ENCODE assay signal across 24 cellular contexts in genomic region chr4:648579-649292, GRCh38. TPM values are rescaled to one million over a fixed set of nuclear protein-coding genes. Genes with fewer than 3 reads are reported as not detected.
A peak's percentile ranks its signal among the peaks of the same experiment; 100 is the strongest.
DNase-seq lines count a peak whose midpoint lies in the region; ATAC-seq and TF ChIP-seq lines count a peak whose summit lies in the region.
"Had no signal": no experiment of that assay in that cellular context is flagged by ENCODE, and none has a peak within 500 bp of the region (broad histone marks: within the 10 kb centered on the region; RNA-seq: fewer than 3 reads in every experiment).

No MANE protein-coding gene starts in this region.

- no peak overlapping the region for H3K27ac ChIP-seq in left ventricle myocardium inferior (replicated peaks)
- no peak overlapping the region for H3K27ac ChIP-seq in mesendoderm (ENCODE audit: low read depth, low read length)
- H3K27ac ChIP-seq: KMS-11, SK-N-MC, skin epidermis, uterus had no signal

- H4K5ac ChIP-seq in mesendoderm (ENCODE audit: low read length) = no peak overlapping the region

- DNase-seq in left ventricle myocardium superior (peak; percentile 15), left ventricle myocardium inferior (no peak), WTC11 (ENCODE audit: low spot score) (no peak), mesendoderm (peak; percentile 22), SK-N-DZ (ENCODE audit: low spot score) (no peak)
- DNase-seq in activated CD8-positive, alpha-beta memory T cell treated with anti-CD3 and anti-CD28 coated beads for 24 hours = no peak
- no peak for DNase-seq in stimulated activated CD4-positive, alpha-beta T cell treated with anti-CD3 and anti-CD28 coated beads, Interleukin-4, amount 100 ng/mL, for 1 hour
- DNase-seq: activated naive CD8-positive, alpha-beta T cell treated with anti-CD3 and anti-CD28 coated beads for 36 hours; CD4-positive, alpha-beta T cell; DMS153; HFFc6; mammary epithelial cell; naive thymus-derived CD4-positive, alpha-beta T cell; NCI-H2029 treated with DMSO at 0.1 percent for 48 hours; NCI-H69; stimulated activated CD4-positive, alpha-beta T cell treated with anti-CD3 and anti-CD28 coated beads, Interleukin-2, amount 100 ng/mL, for 48 hours; uterus had no signal

- no peak overlapping the region for H3K18ac ChIP-seq in mesendoderm (ENCODE audit: low read length)

- intact Hi-C loops in left ventricle myocardium superior (cut with micrococcal nuclease) = no loop called here
- intact Hi-C loops in left ventricle myocardium inferior (cut with micrococcal nuclease) = no loop called here

- peaks cover 3% of the 10 kb centered on the region; the same call in 1 of the 2 replicates for H3K27me3 Mint-ChIP-seq in WTC11 (ENCODE audit: low read depth)

- CTCF ChIA-PET in WTC11 (lab: Charles Lee) = interaction anchor here (1.1 to 2.3 kb wide), 3 partner anchors 25 to 46 kb away, joined by 3 to 9 read pairs (median 9); partner anchors contain the start of genes ATP5ME and MYL5

- no peak overlapping the region for H2BK5ac ChIP-seq in mesendoderm (ENCODE audit: low read length)

- no peak overlapping the region for H3K56ac ChIP-seq in mesendoderm (ENCODE audit: low read length)

- no peak overlapping the region for H2BK120ac ChIP-seq in mesendoderm (ENCODE audit: low read depth, low read length)

- H3K9ac ChIP-seq in mesendoderm (ENCODE audit: low read length) = no peak overlapping the region
- H3K9ac ChIP-seq: KMS-11 had no signal

- H3K9me3 ChIP-seq in left ventricle myocardium inferior (replicated peaks) = peaks cover 2% of the 10 kb centered on the region
- H3K9me3 ChIP-seq: uterus had no signal

- no peak overlapping the region for H3K4me3 Mint-ChIP-seq in WTC11
- H3K4me3 Mint-ChIP-seq: activated naive CD8-positive, alpha-beta T cell treated with anti-CD3 and anti-CD28 coated beads for 36 hours; activated T-helper 1 cell treated with anti-CD3 and anti-CD28 coated beads, Interleukin-12 subunit alpha, Interleukin-12 subunit beta, Interleukin-2, Interleukin-4 antibody, amounts not matched to agents 30 ng/mL and 10 ng/mL and 1 ng/mL, durations not matched to agents 14 hours and 24 hours and 36 hours; CD4-positive, alpha-beta T cell; HFFc6; naive thymus-derived CD4-positive, alpha-beta T cell had no signal

- TF ChIP-seq CTCF in left ventricle myocardium inferior (IDR thresholded peaks at IDR 0.05; ENCODE audit: borderline replicate concordance) (no peak), WTC11 (IDR thresholded peaks at IDR 0.05) (no peak)

- H3K4me3 ChIP-seq in left ventricle myocardium inferior (no peak overlapping the region), mesendoderm (ENCODE audit: low read length) (no peak overlapping the region)
- H3K4me3 ChIP-seq: SK-N-MC, skin epidermis, uterus had no signal

- H3K23ac ChIP-seq in mesendoderm (ENCODE audit: low read length) = no peak overlapping the region

- H2BK15ac ChIP-seq in mesendoderm (replicated peaks; ENCODE audit: low read depth) = no peak overlapping the region

- no peaks in the 10 kb centered on the region for H3K79me2 ChIP-seq in mesendoderm (ENCODE audit: control insufficient read depth, insufficient read depth, low read length)

- H3K36me3 Mint-ChIP-seq in WTC11 = no peaks in the 10 kb centered on the region
- H3K36me3 Mint-ChIP-seq: activated naive CD8-positive, alpha-beta T cell treated with anti-CD3 and anti-CD28 coated beads for 36 hours; naive thymus-derived CD4-positive, alpha-beta T cell had no signal

- H3K4me1 Mint-ChIP-seq in WTC11 = 0 out of 2 replicates have a peak, but pooled peaks cover 4% of the 10 kb centered on the region

- POLR2A ChIA-PET in WTC11 (lab: Charles Lee) = no interaction called here

- H3K4me1 ChIP-seq in left ventricle myocardium inferior = peaks cover 4% of the 10 kb centered on the region
- H3K4me1 ChIP-seq in mesendoderm (ENCODE audit: control insufficient read depth, low read depth, low read length) = no peaks in the 10 kb centered on the region
- H3K4me1 ChIP-seq: uterus had no signal

- no peak overlapping the region for H3K4ac ChIP-seq in mesendoderm (ENCODE audit: low read depth, low read length)

- no CpG with 5 or more reads among the region's 28 CpGs for WGBS in mesendoderm (ENCODE audit: extremely low coverage, insufficient coverage, low lambda C conversion rate)

- no peaks in the 10 kb centered on the region for H3K9me3 Mint-ChIP-seq in WTC11
- H3K9me3 Mint-ChIP-seq: activated naive CD8-positive, alpha-beta T cell treated with anti-CD3 and anti-CD28 coated beads for 36 hours; CD4-positive, alpha-beta T cell had no signal

- ATAC-seq in left ventricle myocardium superior = no peak
- peak; percentile 54 for ATAC-seq in WTC11
- no peak for ATAC-seq in HG03280 (IDR thresholded peaks at IDR 0.05; ENCODE audit: unreplicated experiment)
- ATAC-seq: activated CD4-positive, CD25-positive, alpha-beta regulatory T cell treated with anti-CD3 and anti-CD28 coated beads, Interleukin-2, amount 50 U/mL, for 24 hours; naive thymus-derived CD4-positive, alpha-beta T cell had no signal

- no peak overlapping the region for H3K4me2 ChIP-seq in mesendoderm (ENCODE audit: low read length)
- H3K4me2 ChIP-seq: KMS-11 had no signal

- H3K27me3 ChIP-seq in left ventricle myocardium inferior (ENCODE audit: low read depth) (peaks cover 86% of the 10 kb centered on the region), mesendoderm (ENCODE audit: insufficient read depth, low read length, poor library complexity) (no peaks in the 10 kb centered on the region)
- H3K27me3 ChIP-seq: uterus had no signal

- no peak overlapping the region for H2AK5ac ChIP-seq in mesendoderm (ENCODE audit: low read length)

- H3K27ac Mint-ChIP-seq in WTC11 = no peak overlapping the region
- H3K27ac Mint-ChIP-seq: activated naive CD8-positive, alpha-beta T cell treated with anti-CD3 and anti-CD28 coated beads for 36 hours; activated T-helper 1 cell treated with anti-CD3 and anti-CD28 coated beads, Interleukin-12 subunit alpha, Interleukin-12 subunit beta, Interleukin-2, Interleukin-4 antibody, amounts not matched to agents 30 ng/mL and 10 ng/mL and 1 ng/mL, durations not matched to agents 14 hours and 24 hours and 36 hours; CD4-positive, alpha-beta T cell; HFFc6; naive thymus-derived CD4-positive, alpha-beta T cell had no signal

- H3K36me3 ChIP-seq in left ventricle myocardium inferior (no peaks in the 10 kb centered on the region), mesendoderm (ENCODE audit: control insufficient read depth, insufficient read depth, low read length) (no peaks in the 10 kb centered on the region)
- H3K36me3 ChIP-seq: uterus had no signal

- H4K8ac ChIP-seq in mesendoderm (ENCODE audit: low read depth, low read length) = no peak overlapping the region

- no peaks in the 10 kb centered on the region for H3K79me1 ChIP-seq in mesendoderm (ENCODE audit: low read length)

TF ChIP-seq in WTC11, 78 proteins besides CTCF, POLR2A, EP300 and RAD21 (continues in another document):
- no peak for TF ChIP-seq ZNF138 (CRISPR knock-in tag; conservative IDR thresholded peaks at IDR 0.05)
- TF ChIP-seq, protein P1, sequence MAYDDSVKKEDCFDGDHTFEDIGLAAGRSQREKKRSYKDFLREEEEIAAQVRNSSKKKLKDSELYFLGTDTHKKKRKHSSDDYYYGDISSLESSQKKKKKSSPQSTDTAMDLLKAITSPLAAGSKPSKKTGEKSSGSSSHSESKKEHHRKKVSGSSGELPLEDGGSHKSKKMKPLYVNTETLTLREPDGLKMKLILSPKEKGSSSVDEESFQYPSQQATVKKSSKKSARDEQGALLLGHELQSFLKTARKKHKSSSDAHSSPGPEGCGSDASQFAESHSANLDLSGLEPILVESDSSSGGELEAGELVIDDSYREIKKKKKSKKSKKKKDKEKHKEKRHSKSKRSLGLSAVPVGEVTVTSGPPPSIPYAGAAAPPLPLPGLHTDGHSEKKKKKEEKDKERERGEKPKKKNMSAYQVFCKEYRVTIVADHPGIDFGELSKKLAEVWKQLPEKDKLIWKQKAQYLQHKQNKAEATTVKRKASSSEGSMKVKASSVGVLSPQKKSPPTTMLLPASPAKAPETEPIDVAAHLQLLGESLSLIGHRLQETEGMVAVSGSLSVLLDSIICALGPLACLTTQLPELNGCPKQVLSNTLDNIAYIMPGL (CRISPR knock-in tag; IDR thresholded peaks at IDR 0.05) = no peak

RNA-seq across cellular contexts. Expression of gene PDE6B, which starts 23.4 kb away (rescaled TPM):
- total RNA-seq in left ventricle myocardium superior = 2.1 TPM
- 2.7 TPM for total RNA-seq in left ventricle myocardium inferior
- 7.1 to 13.1 TPM (median 13.0 TPM) in 3 replicates for total RNA-seq in WTC11 (2021)
- 0.93 TPM for polyA plus RNA-seq in mesendoderm (2013, experiment 1 of 2)
- 1.2 TPM for polyA plus RNA-seq in mesendoderm (2013, experiment 2 of 2)
- polyA plus RNA-seq in SK-N-DZ (2014; cell fraction: cytosol; rRNA removed) = 3.5 and 7.5 TPM in 2 replicates
- 1.8 and 9.4 TPM in 2 replicates for polyA plus RNA-seq in SK-N-DZ (2014; cell fraction: nucleus; rRNA removed)
- total RNA-seq: HFFc6 had no signal
- polyA plus RNA-seq: mammary epithelial cell had no signal

RNA-seq across cellular contexts. Expression of gene ATP5ME, which starts 25.3 kb away (rescaled TPM):
- total RNA-seq in left ventricle myocardium superior (1,128 TPM), left ventricle myocardium inferior (914 TPM), WTC11 (2021) (458 to 478 TPM (median 468 TPM) in 3 replicates)
- 1,265 TPM for polyA plus RNA-seq in mesendoderm (2013, experiment 1 of 2)
- polyA plus RNA-seq in mesendoderm (2013, experiment 2 of 2) = 1,279 TPM
- 121 and 140 TPM in 2 replicates for polyA plus RNA-seq in SK-N-DZ (2014; cell fraction: cytosol; rRNA removed)
- 74.1 and 256 TPM in 2 replicates for polyA plus RNA-seq in SK-N-DZ (2014; cell fraction: nucleus; rRNA removed)

RNA-seq across cellular contexts. Expression of gene MYL5, which starts 25.6 kb away (rescaled TPM):
- total RNA-seq in left ventricle myocardium superior = 2.7 TPM
- total RNA-seq in left ventricle myocardium inferior = 4.5 TPM
- total RNA-seq in WTC11 (2021) = 12.1 to 22.2 TPM (median 14.8 TPM) in 3 replicates
- polyA plus RNA-seq in mesendoderm (2013, experiment 1 of 2) = 4.5 TPM
- 4.6 TPM for polyA plus RNA-seq in mesendoderm (2013, experiment 2 of 2)
- 1.8 and 2.4 TPM in 2 replicates for polyA plus RNA-seq in SK-N-DZ (2014; cell fraction: cytosol; rRNA removed)
- 3.8 and 11.8 TPM in 2 replicates for polyA plus RNA-seq in SK-N-DZ (2014; cell fraction: nucleus; rRNA removed)

RNA-seq across cellular contexts. Expression of gene SLC49A3, which starts 40.2 kb away (rescaled TPM):
- total RNA-seq in left ventricle myocardium superior (12.6 TPM), left ventricle myocardium inferior (12.0 TPM), WTC11 (2021) (5.8 to 6.8 TPM (median 6.7 TPM) in 3 replicates)
- 0.91 TPM for polyA plus RNA-seq in mesendoderm (2013, experiment 1 of 2)
- polyA plus RNA-seq in mesendoderm (2013, experiment 2 of 2) = 0.84 TPM
- not detected in 2 replicates for polyA plus RNA-seq in SK-N-DZ (2014; cell fraction: cytosol; rRNA removed)
- polyA plus RNA-seq in SK-N-DZ (2014; cell fraction: nucleus; rRNA removed) = not detected in 2 replicates
- polyA plus RNA-seq: AG04450; mammary epithelial cell; naive thymus-derived CD4-positive, alpha-beta T cell had no signal

RNA-seq across cellular contexts. Expression of gene PCGF3, which starts 56.9 kb away (rescaled TPM):
- 20.9 TPM for total RNA-seq in left ventricle myocardium superior
- 21.5 TPM for total RNA-seq in left ventricle myocardium inferior
- total RNA-seq in WTC11 (2021) = 59.2 to 65.7 TPM (median 62.8 TPM) in 3 replicates
- polyA plus RNA-seq in mesendoderm (2013, experiment 1 of 2) = 30.3 TPM
- polyA plus RNA-seq in mesendoderm (2013, experiment 2 of 2) = 31.4 TPM
- polyA plus RNA-seq in SK-N-DZ (2014; cell fraction: cytosol; rRNA removed) = 29.2 and 44.3 TPM in 2 replicates
- polyA plus RNA-seq in SK-N-DZ (2014; cell fraction: nucleus; rRNA removed) = 129 and 164 TPM in 2 replicates

Comparison
In these comparisons a context has a peak if more than half of its experiments do, and no peak if none do; other contexts are left out.
1. DNase-seq: peak in left ventricle myocardium superior (single experiment) and mesendoderm (single experiment); none in left ventricle myocardium inferior (single experiment), WTC11 (single experiment), SK-N-DZ (single experiment), activated CD8-positive, alpha-beta memory T cell treated with anti-CD3 and anti-CD28 coated beads for 24 hours (single experiment) and stimulated activated CD4-positive, alpha-beta T cell treated with anti-CD3 and anti-CD28 coated beads, Interleukin-4, amount 100 ng/mL, for 1 hour (single experiment).